Comparison of ENCODE assay signal across 2 cellular contexts in the genomic region with DNA sequence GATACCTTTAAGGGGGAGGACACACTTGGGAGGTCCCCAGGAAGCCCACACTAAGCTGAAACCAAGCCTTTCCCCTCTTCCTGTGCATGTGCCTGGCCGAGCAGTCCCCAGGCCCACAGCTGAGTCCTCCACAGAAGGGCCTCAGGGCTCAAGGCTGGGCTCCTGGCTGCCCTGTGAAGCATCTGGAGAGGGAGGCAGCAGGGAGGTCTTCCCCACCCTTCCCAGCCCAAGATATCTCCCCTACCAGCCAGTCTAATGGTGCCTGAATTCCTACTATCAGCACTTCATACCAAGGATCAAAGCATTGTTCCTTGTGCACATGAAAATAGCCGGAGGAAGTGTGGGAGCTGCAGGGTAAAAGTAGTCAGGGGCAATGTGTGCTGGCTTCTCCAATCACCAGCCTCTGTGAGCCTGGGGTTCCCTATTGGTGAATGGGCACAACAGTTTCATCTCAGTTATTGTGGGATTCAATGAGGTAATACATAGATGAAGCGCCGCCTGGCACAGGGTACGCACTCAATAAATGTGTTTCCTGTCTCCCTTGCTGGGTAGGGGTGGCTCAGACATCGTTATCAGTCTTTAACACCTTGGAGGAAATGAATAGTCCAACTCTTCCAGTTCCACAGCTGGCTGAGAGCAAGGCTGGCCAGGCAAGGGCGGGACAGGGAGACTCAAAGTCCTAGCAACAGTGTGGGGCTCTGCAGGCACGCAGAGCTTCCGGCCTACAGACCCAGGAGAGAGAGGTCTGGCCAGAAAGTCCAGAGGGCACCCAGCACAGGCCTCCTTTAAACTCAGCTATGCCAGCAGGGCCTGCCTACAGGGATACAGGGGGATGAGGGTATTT.
TF ChIP-seq lines count a peak whose summit lies in the region.

No MANE protein-coding gene starts in this region.

TF ChIP-seq in A549, 52 proteins besides CTCF, POLR2A, EP300 and RAD21:
- TF ChIP-seq GATA3 (IDR thresholded peaks at IDR 0.05; ENCODE audit: borderline replicate concordance) (no peak), CBX2 (IDR thresholded peaks at IDR 0.05; ENCODE audit: borderline replicate concordance, low read depth) (no peak), HEYL (CRISPR knock-in tag; IDR thresholded peaks at IDR 0.05) (no peak), FOXS1 (CRISPR knock-in tag; IDR thresholded peaks at IDR 0.05) (no peak)
- TF ChIP-seq, protein P1, sequence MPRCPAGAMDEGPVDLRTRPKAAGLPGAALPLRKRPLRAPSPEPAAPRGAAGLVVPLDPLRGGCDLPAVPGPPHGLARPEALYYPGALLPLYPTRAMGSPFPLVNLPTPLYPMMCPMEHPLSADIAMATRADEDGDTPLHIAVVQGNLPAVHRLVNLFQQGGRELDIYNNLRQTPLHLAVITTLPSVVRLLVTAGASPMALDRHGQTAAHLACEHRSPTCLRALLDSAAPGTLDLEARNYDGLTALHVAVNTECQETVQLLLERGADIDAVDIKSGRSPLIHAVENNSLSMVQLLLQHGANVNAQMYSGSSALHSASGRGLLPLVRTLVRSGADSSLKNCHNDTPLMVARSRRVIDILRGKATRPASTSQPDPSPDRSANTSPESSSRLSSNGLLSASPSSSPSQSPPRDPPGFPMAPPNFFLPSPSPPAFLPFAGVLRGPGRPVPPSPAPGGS (IDR thresholded peaks at IDR 0.05), result no peak

TF ChIP-seq in IMR-90, 13 proteins besides CTCF, POLR2A, EP300 and RAD21:
- TF ChIP-seq, protein P2, sequence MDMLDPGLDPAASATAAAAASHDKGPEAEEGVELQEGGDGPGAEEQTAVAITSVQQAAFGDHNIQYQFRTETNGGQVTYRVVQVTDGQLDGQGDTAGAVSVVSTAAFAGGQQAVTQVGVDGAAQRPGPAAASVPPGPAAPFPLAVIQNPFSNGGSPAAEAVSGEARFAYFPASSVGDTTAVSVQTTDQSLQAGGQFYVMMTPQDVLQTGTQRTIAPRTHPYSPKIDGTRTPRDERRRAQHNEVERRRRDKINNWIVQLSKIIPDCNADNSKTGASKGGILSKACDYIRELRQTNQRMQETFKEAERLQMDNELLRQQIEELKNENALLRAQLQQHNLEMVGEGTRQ (IDR thresholded peaks at IDR 0.05; ENCODE audit: low read depth, low read length), result no peak
- TF ChIP-seq MAFK (IDR thresholded peaks at IDR 0.05; ENCODE audit: low read depth, low read length) (no peak), CHD1 (IDR thresholded peaks at IDR 0.05; ENCODE audit: low read depth, low read length) (no peak), NFE2L2 (IDR thresholded peaks at IDR 0.05; ENCODE audit: low read depth, low read length) (no peak), RFX5 (IDR thresholded peaks at IDR 0.05; ENCODE audit: low read depth, low read length) (no peak), MAZ (IDR thresholded peaks at IDR 0.05; ENCODE audit: borderline replicate concordance, low read depth, low read length) (no peak), MXI1 (IDR thresholded peaks at IDR 0.05; ENCODE audit: borderline replicate concordance, low read depth, low read length) (no peak), FOS (IDR thresholded peaks at IDR 0.05; ENCODE audit: low read depth, low read length) (no peak), BHLHE40 (IDR thresholded peaks at IDR 0.05; ENCODE audit: low read depth, low read length) (no peak), SMC3 (IDR thresholded peaks at IDR 0.05; ENCODE audit: low read depth, low read length) (no peak), RCOR1 (IDR thresholded peaks at IDR 0.05; ENCODE audit: insufficient replicate concordance, low read length) (no peak), CEBPB (IDR thresholded peaks at IDR 0.05; ENCODE audit: low read depth, low read length) (no peak)
- TF ChIP-seq, protein P3, sequence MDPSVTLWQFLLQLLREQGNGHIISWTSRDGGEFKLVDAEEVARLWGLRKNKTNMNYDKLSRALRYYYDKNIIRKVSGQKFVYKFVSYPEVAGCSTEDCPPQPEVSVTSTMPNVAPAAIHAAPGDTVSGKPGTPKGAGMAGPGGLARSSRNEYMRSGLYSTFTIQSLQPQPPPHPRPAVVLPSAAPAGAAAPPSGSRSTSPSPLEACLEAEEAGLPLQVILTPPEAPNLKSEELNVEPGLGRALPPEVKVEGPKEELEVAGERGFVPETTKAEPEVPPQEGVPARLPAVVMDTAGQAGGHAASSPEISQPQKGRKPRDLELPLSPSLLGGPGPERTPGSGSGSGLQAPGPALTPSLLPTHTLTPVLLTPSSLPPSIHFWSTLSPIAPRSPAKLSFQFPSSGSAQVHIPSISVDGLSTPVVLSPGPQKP (IDR thresholded peaks at IDR 0.05; ENCODE audit: borderline replicate concordance, low read depth, low read length), result no peak
